ENCODE assay signal across 12 cellular contexts in the genomic region with DNA sequence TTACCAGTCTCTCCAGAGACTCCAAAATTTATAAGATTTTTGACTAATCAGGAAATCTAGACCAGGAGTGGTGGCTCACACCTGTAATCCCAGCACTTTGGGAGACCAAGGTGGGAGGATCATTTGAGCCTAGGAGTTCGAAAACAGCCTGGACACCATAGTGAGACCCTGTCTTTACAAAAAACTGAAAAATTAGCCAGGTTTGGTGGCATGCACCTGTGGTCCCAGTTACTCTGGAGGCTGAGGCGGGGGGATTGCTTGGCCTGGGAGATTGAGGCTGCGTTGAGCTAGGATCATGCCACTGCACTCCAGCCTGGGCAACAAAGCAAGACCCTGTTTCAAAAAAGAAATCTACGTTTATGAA. TPM values are rescaled to one million over a fixed set of nuclear protein-coding genes. Genes with fewer than 3 reads are reported as not detected.
DNase-seq lines count a peak whose midpoint lies in the region; ATAC-seq and TF ChIP-seq lines count a peak whose summit lies in the region.
"Had no signal": no experiment of that assay in that cellular context is flagged by ENCODE, and none has a peak within 500 bp of the region (broad histone marks: within the 10 kb centered on the region; RNA-seq: fewer than 3 reads in every experiment).

No MANE protein-coding gene starts in this region.

- H3K4me1 Mint-ChIP-seq in activated T-cell treated with anti-CD3 and anti-CD28 coated beads, Interleukin-2, amount 50 U/mL, for 24 hours (ENCODE audit: low read depth), result peaks cover 73% of the 10 kb centered on the region

- peak overlapping the region; percentile 95 for H3K27ac Mint-ChIP-seq in activated T-cell treated with anti-CD3 and anti-CD28 coated beads, Interleukin-2, amount 50 U/mL, for 24 hours

- no peaks in the 10 kb centered on the region for H3K27me3 Mint-ChIP-seq in activated T-cell treated with anti-CD3 and anti-CD28 coated beads, Interleukin-2, amount 50 U/mL, for 24 hours

- peak; percentile 49 for TF ChIP-seq CTCF in RWPE1 (conservative IDR thresholded peaks at IDR 0.05; ENCODE audit: low read depth)
- TF ChIP-seq CTCF in gastroesophageal sphincter (IDR thresholded peaks at IDR 0.05), result no peak
- TF ChIP-seq CTCF in tibial artery (IDR thresholded peaks at IDR 0.05), result peak in 1 of 2 experiments; percentile 19
- TF ChIP-seq CTCF in upper lobe of left lung (IDR thresholded peaks at IDR 0.05), result peak in 1 of 6 experiments; percentile 3

- H3K4me3 Mint-ChIP-seq in activated T-cell treated with anti-CD3 and anti-CD28 coated beads, Interleukin-2, amount 50 U/mL, for 24 hours, result no peak overlapping the region

- no peaks in the 10 kb centered on the region for H3K9me3 Mint-ChIP-seq in activated T-cell treated with anti-CD3 and anti-CD28 coated beads, Interleukin-2, amount 50 U/mL, for 24 hours

- H3K4me1 ChIP-seq in gastroesophageal sphincter, result peaks cover 10 to 52% (median 13%) of the 10 kb centered on the region in 3 donors
- peaks cover 0 to 13% (median 9%) of the 10 kb centered on the region in 4 donors for H3K4me1 ChIP-seq in tibial artery
- peaks cover 11 to 17% (median 13%) of the 10 kb centered on the region in 4 donors for H3K4me1 ChIP-seq in upper lobe of left lung
- H3K4me1 ChIP-seq: SJSA1 had no signal

- no peak for TF ChIP-seq POLR2A in gastroesophageal sphincter (IDR thresholded peaks at IDR 0.05)
- TF ChIP-seq POLR2A in upper lobe of left lung (IDR thresholded peaks at IDR 0.05), result no peak

- POLR2A ChIA-PET in RWPE1 (lab: Yijun Ruan, JAX; ENCODE audit: low non-redundant PET), result no interaction called here

- H3K4me3 ChIP-seq in gastroesophageal sphincter, result no peak overlapping the region
- no peak overlapping the region for H3K4me3 ChIP-seq in tibial artery
- no peak overlapping the region for H3K4me3 ChIP-seq in upper lobe of left lung
- no peak overlapping the region for H3K4me3 ChIP-seq in H7 (ENCODE audit: insufficient read depth, low read depth, low read length)
- H3K4me3 ChIP-seq: GM12878, SJSA1, thoracic aorta had no signal

- no peak for ATAC-seq in gastroesophageal sphincter
- ATAC-seq in HG03521 (IDR thresholded peaks at IDR 0.05; ENCODE audit: unreplicated experiment), result no peak
- ATAC-seq in upper lobe of left lung (ENCODE audit: low FRiP score in 2 of 2), result no peak

- TF ChIP-seq EP300 in gastroesophageal sphincter (IDR thresholded peaks at IDR 0.05) (no peak), upper lobe of left lung (IDR thresholded peaks at IDR 0.05) (no peak)

- H3K27ac ChIP-seq in RWPE1 (peak overlapping the region; percentile 66), gastroesophageal sphincter (peak overlapping the region in 3 of 4 donors; percentile 87 to 100 (median 98)), tibial artery (peak overlapping the region; percentile 61 to 64), upper lobe of left lung (peak overlapping the region in 1 of 4 donors; percentile 68)
- H3K27ac ChIP-seq: SJSA1 had no signal

- H3K27me3 ChIP-seq in gastroesophageal sphincter, result no peaks in the 10 kb centered on the region
- H3K27me3 ChIP-seq in tibial artery, result no peaks in the 10 kb centered on the region
- no peaks in the 10 kb centered on the region for H3K27me3 ChIP-seq in upper lobe of left lung
- no peaks in the 10 kb centered on the region for H3K27me3 ChIP-seq in H7 (ENCODE audit: control insufficient read depth, insufficient read depth, low read length)
- H3K27me3 ChIP-seq: SJSA1 had no signal

- H3K36me3 Mint-ChIP-seq in activated T-cell treated with anti-CD3 and anti-CD28 coated beads, Interleukin-2, amount 50 U/mL, for 24 hours (ENCODE audit: low read depth), result peaks cover 95% of the 10 kb centered on the region

- 78 to 83% methylated on average over 1 to 3 of the region's 4 CpGs for WGBS in gastroesophageal sphincter (ENCODE audit: low coverage in 1 of 2), 2 donors
- 88% methylated on average over 4 of the region's 4 CpGs for WGBS in upper lobe of left lung, 2 donors

- H3K9me3 ChIP-seq in gastroesophageal sphincter (no peaks in the 10 kb centered on the region), tibial artery (no peaks in the 10 kb centered on the region), upper lobe of left lung (no peaks in the 10 kb centered on the region)
- H3K9me3 ChIP-seq: SJSA1, thoracic aorta had no signal

- DNase-seq in activated T-cell treated with anti-CD3 and anti-CD28 coated beads, Interleukin-2, amount 50 U/mL, for 24 hours, result no peak
- no peak for DNase-seq in activated T-cell treated with anti-CD3 and anti-CD28 coated beads, Interleukin-2, amount 50 U/mL, for 48 hours
- DNase-seq in RWPE1 (ENCODE audit: low spot score), result no peak
- DNase-seq in tibial artery, result no peak
- no peak for DNase-seq in upper lobe of left lung
- DNase-seq in H7, result no peak

- H3K36me3 ChIP-seq in gastroesophageal sphincter (peaks cover 0 to 96% of the 10 kb centered on the region in 2 donors), tibial artery (peaks cover 87 to 94% (median 91%) of the 10 kb centered on the region in 3 donors), upper lobe of left lung (peaks cover 0 to 70% (median 15%) of the 10 kb centered on the region in 4 donors), H7 (replicated peaks; ENCODE audit: control insufficient read depth, insufficient read depth, low read length) (peaks cover 34% of the 10 kb centered on the region)

- intact Hi-C loops in tibial artery (cut with DNase I; ENCODE audit: low total_unique reads), result no loop called here

- CTCF ChIA-PET in RWPE1 (lab: Yijun Ruan, JAX), result interaction anchor here (0.5 to 2.6 kb wide), 17 partner anchors 9 to 537 kb away, joined by 3 to 29 read pairs (median 3); partner anchors contain the start of genes AQP10 and ATP8B2

RNA-seq across cellular contexts. Expression of gene ATP8B2, which starts 10.0 kb away (rescaled TPM):
- total RNA-seq in gastroesophageal sphincter (100 to 1,000 TPM; 107 to 175 (median 131) TPM), upper lobe of left lung (10 to 100 TPM; 20.2 to 45.1 (median 37.4) TPM)
- 62.0 and 73.2 TPM in 2 replicates for total RNA-seq in H7 (2014; rRNA removed; shearing (Covaris generic))

RNA-seq across cellular contexts. Expression of gene AQP10, which starts 14.4 kb away (rescaled TPM):
- total RNA-seq in gastroesophageal sphincter (1 to 10 TPM in 1 of 4 donors, under 1 TPM in 1, not detected in 2; 0.12 to 1.1 TPM), upper lobe of left lung (1 to 10 TPM in 2 of 6 donors, under 1 TPM in 4; 0.15 to 2.1 (median 0.45) TPM)
- not detected in 2 replicates for total RNA-seq in H7 (2014; rRNA removed; shearing (Covaris generic))
- total RNA-seq: cerebellum, GM12878, SJSA1, thoracic aorta had no signal
